23 cellular contexts compared by ENCODE assay signal in the genomic region with DNA sequence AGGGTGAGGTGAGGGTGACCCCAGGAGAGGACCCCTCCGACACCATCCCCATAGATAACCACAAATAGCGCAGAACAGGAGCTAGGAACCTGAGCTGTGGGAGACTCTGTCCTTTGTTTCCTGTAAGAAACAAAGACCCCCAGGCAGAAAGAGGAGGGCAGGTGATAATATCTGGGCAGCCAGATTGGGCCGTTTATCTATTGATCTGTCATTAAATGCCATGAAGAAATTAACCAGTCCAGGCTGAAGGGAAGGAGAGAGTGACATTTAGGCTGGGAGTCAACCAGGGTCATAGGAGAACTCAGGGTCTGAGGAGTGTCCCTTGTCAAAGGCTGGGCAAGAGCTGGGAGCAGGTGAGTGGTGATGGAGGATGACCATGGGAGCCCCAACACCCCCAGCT.
"Had no signal": no experiment of that assay in that cellular context is flagged by ENCODE, and none has a peak within 500 bp of the region (broad histone marks: within the 10 kb centered on the region; RNA-seq: fewer than 3 reads in every experiment).

No MANE protein-coding gene starts in this region.

- H3K9me3 Mint-ChIP-seq: effector memory CD8-positive, alpha-beta T cell; mesothelial cell of epicardium; naive thymus-derived CD4-positive, alpha-beta T cell; nephron; stimulated activated naive CD8-positive, alpha-beta T cell treated with anti-CD3 and anti-CD28 coated beads, Interleukin-15, amount 100 ng/mL, for 72 hours had no signal

- H3K9ac ChIP-seq: parathyroid adenoma had no signal

- H3K9me3 ChIP-seq: heart right ventricle, left lung, neutrophil, right lobe of liver, suprapubic skin, transverse colon, vagina had no signal

- ATAC-seq: effector memory CD8-positive, alpha-beta T cell; heart right ventricle; left cardiac atrium; left lung; naive thymus-derived CD4-positive, alpha-beta T cell; right lobe of liver; stimulated activated naive CD8-positive, alpha-beta T cell treated with anti-CD3 and anti-CD28 coated beads, Interleukin-15, amount 100 ng/mL, for 72 hours had no signal

- H3K4me1 ChIP-seq: right lobe of liver had no signal

- H3K4me3 ChIP-seq: heart right ventricle, left lung, right lobe of liver, suprapubic skin, transverse colon, vagina had no signal

- H3K4me3 Mint-ChIP-seq: effector memory CD8-positive, alpha-beta T cell; mesothelial cell of epicardium; naive thymus-derived CD4-positive, alpha-beta T cell; nephron; stimulated activated naive CD8-positive, alpha-beta T cell treated with anti-CD3 and anti-CD28 coated beads, Interleukin-15, amount 100 ng/mL, for 72 hours had no signal

- H3K27me3 Mint-ChIP-seq: progenitor cell of endocrine pancreas; stimulated activated naive CD8-positive, alpha-beta T cell treated with anti-CD3 and anti-CD28 coated beads, Interleukin-15, amount 100 ng/mL, for 72 hours had no signal

- H3K27ac Mint-ChIP-seq: effector memory CD8-positive, alpha-beta T cell; mesothelial cell of epicardium; progenitor cell of endocrine pancreas; stimulated activated naive CD8-positive, alpha-beta T cell treated with anti-CD3 and anti-CD28 coated beads, Interleukin-15, amount 100 ng/mL, for 72 hours had no signal

- H3K27ac ChIP-seq: left lung, neutrophil, parathyroid adenoma, right lobe of liver, suprapubic skin, transverse colon, vagina had no signal

- DNase-seq: cortex of kidney; effector memory CD8-positive, alpha-beta T cell; heart right ventricle; hippocampal formation; left cardiac atrium; left lung; mesenchymal stem cell; naive thymus-derived CD4-positive, alpha-beta T cell; right lobe of liver; small intestine; stimulated activated CD4-positive, alpha-beta T cell treated with anti-CD3 and anti-CD28 coated beads, Interleukin-15, amount 100 ng/mL, for 24 hours; stimulated activated CD4-positive, alpha-beta T cell treated with anti-CD3 and anti-CD28 coated beads, Interleukin-4, amount 100 ng/mL, for 1 hour; stimulated activated CD8-positive, alpha-beta memory T cell treated with anti-CD3 and anti-CD28 coated beads, Interleukin-4, amount 100 ng/mL, for 48 hours; stimulated activated naive CD4-positive, alpha-beta T cell; stimulated activated naive CD8-positive, alpha-beta T cell treated with anti-CD3 and anti-CD28 coated beads, Interleukin-15, amount 100 ng/mL, for 72 hours; transverse colon had no signal

- H3K36me3 ChIP-seq: heart right ventricle, left lung, neutrophil, right lobe of liver, suprapubic skin, transverse colon, vagina had no signal

- H2AFZ ChIP-seq: parathyroid adenoma had no signal

- H3K79me2 ChIP-seq: parathyroid adenoma had no signal

- H3K27me3 ChIP-seq: right lobe of liver, suprapubic skin, transverse colon, vagina had no signal

- H3K36me3 Mint-ChIP-seq: mesothelial cell of epicardium; naive thymus-derived CD4-positive, alpha-beta T cell had no signal
